Comparison of ENCODE assay signal across 1 cellular context in genomic region chr2:20444113-20444992, GRCh38.
TF ChIP-seq lines count a peak whose summit lies in the region.

No MANE protein-coding gene starts in this region.

TF ChIP-seq in SK-N-SH, 30 proteins besides CTCF, POLR2A, EP300 and RAD21 (continued from another document):
- no peak for TF ChIP-seq USF2 (IDR thresholded peaks at IDR 0.05; ENCODE audit: borderline replicate concordance, low read depth, low read length)
- TF ChIP-seq CHD2 (IDR thresholded peaks at IDR 0.05; ENCODE audit: low read length, partially characterized antibody), result no peak
- no peak for TF ChIP-seq SIN3A (IDR thresholded peaks at IDR 0.05; ENCODE audit: borderline replicate concordance, low read depth, low read length)
- TF ChIP-seq POLR2AphosphoS5 (IDR thresholded peaks at IDR 0.05; ENCODE audit: low read depth, low read length), result no peak
- TF ChIP-seq PBX3 (IDR thresholded peaks at IDR 0.05), result no peak
TF ChIP-seq in SK-N-SH: peak in this region for 0.
